In the genomic region with DNA sequence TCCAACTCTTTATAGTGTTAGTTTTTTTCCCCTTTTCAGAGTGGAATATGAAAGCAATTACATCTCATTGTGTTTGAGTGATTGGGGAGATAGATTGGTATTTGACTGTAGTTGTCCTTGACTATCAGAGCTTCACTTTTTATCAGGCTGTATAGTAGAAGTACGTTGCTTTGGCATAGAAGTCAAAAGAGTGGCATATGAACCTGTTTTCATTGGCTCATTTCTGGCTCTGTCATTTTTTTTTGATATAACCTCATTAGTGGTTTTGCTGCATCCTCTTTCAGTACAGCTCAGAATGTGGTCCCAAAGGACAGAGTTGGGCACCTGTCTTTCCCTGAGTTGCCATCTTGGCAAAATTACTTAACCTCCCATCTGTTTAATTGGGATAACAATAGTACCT, we compare ENCODE assay signal across 8 cellular contexts. TPM values are rescaled to one million over a fixed set of nuclear protein-coding genes. Genes with fewer than 3 reads are reported as not detected.
DNase-seq lines count a peak whose midpoint lies in the region; ATAC-seq and TF ChIP-seq lines count a peak whose summit lies in the region.

No MANE protein-coding gene starts in this region.

- H3K36me3 Mint-ChIP-seq in activated CD4-positive, alpha-beta T cell treated with anti-CD3 and anti-CD28 coated beads for 36 hours (ENCODE audit: low read depth), result peaks cover 35% of the 10 kb centered on the region
- peaks cover 8% of the 10 kb centered on the region for H3K36me3 Mint-ChIP-seq in type B pancreatic cell

- H3K4me1 Mint-ChIP-seq in activated CD4-positive, alpha-beta T cell treated with anti-CD3 and anti-CD28 coated beads for 36 hours, result peaks cover 30% of the 10 kb centered on the region
- H3K4me1 Mint-ChIP-seq in type B pancreatic cell (ENCODE audit: unreplicated experiment), result peaks cover 13% of the 10 kb centered on the region

- intact Hi-C loops in activated CD4-positive, alpha-beta T cell treated with anti-CD3 and anti-CD28 coated beads for 36 hours (cut with DNase I, micrococcal nuclease), result loop anchor here (2.0 to 10.0 kb wide), 6 partner anchors 49 to 1829 kb away; partner anchors contain the start of genes MSMO1 (in 1 of the 2), NAF1 (in 1 of the 2) and TMEM192 (in 1 of the 2)
- intact Hi-C loops in uterus (cut with DNase I; ENCODE audit: low total_unique reads), result no loop called here

- no peaks in the 10 kb centered on the region for H3K4me1 ChIP-seq in uterus

- H3K27me3 Mint-ChIP-seq in activated CD4-positive, alpha-beta T cell treated with anti-CD3 and anti-CD28 coated beads for 36 hours, result no peaks in the 10 kb centered on the region
- no peaks in the 10 kb centered on the region for H3K27me3 Mint-ChIP-seq in type B pancreatic cell

- CTCF ChIA-PET in activated CD4-positive, alpha-beta T cell treated with anti-CD3 and anti-CD28 coated beads for 36 hours (lab: Charles Lee), result no interaction called here

- H3K27ac Mint-ChIP-seq in activated CD4-positive, alpha-beta T cell treated with anti-CD3 and anti-CD28 coated beads for 36 hours, result peak overlapping the region; percentile 94
- peak overlapping the region; percentile 87 for H3K27ac Mint-ChIP-seq in type B pancreatic cell

- H3K9me3 Mint-ChIP-seq in activated CD4-positive, alpha-beta T cell treated with anti-CD3 and anti-CD28 coated beads for 36 hours (ENCODE audit: low read depth), result no peaks in the 10 kb centered on the region
- no peaks in the 10 kb centered on the region for H3K9me3 Mint-ChIP-seq in type B pancreatic cell

- TF ChIP-seq CTCF in fibroblast of pulmonary artery (IDR thresholded peaks at IDR 0.05; ENCODE audit: low read length, missing control alignments) (no peak), type B pancreatic cell (conservative IDR thresholded peaks at IDR 0.05) (no peak), uterus (IDR thresholded peaks at IDR 0.05) (no peak)

- H3K4me3 ChIP-seq in fibroblast of pulmonary artery (replicated peaks; ENCODE audit: low read depth, low read length), result peak overlapping the region; percentile 93
- H3K4me3 ChIP-seq in uterus, result peak overlapping the region in 1 of 2 donors; percentile 69

- ATAC-seq in activated CD4-positive, alpha-beta T cell treated with anti-CD3 and anti-CD28 coated beads for 36 hours, result no peak
- ATAC-seq in HG02943 (IDR thresholded peaks at IDR 0.05; ENCODE audit: low read depth, unreplicated experiment), result peak; percentile 25

- H3K36me3 ChIP-seq in uterus, result no peaks in the 10 kb centered on the region

- no peak overlapping the region for H3K27ac ChIP-seq in uterus

- TF ChIP-seq POLR2A in Raji (IDR thresholded peaks at IDR 0.05; ENCODE audit: insufficient read depth, low read depth, low read length) (0 out of 2 replicates have a peak, but pooled peaks have one; percentile 31), uterus (IDR thresholded peaks at IDR 0.05) (no peak)

- no peaks in the 10 kb centered on the region for H3K9me3 ChIP-seq in uterus

- POLR2A ChIA-PET in activated CD4-positive, alpha-beta T cell treated with anti-CD3 and anti-CD28 coated beads for 36 hours (lab: Charles Lee), result no interaction called here

- no peaks in the 10 kb centered on the region for H3K27me3 ChIP-seq in uterus

- H3K4me3 Mint-ChIP-seq in activated CD4-positive, alpha-beta T cell treated with anti-CD3 and anti-CD28 coated beads for 36 hours, result peak overlapping the region; percentile 99
- peak overlapping the region; percentile 89 for H3K4me3 Mint-ChIP-seq in type B pancreatic cell

- no peak for DNase-seq in activated CD4-positive, alpha-beta T cell treated with anti-CD3 and anti-CD28 coated beads for 36 hours
- no peak for DNase-seq in activated CD4-positive, alpha-beta T cell treated with anti-CD3 and anti-CD28 coated beads, Interleukin-2, amount 50 U/mL, for 48 hours
- no peak for DNase-seq in fibroblast of pulmonary artery (ENCODE audit: low read depth)
- no peak for DNase-seq in type B pancreatic cell (ENCODE audit: extremely low spot score, unreplicated experiment)
- DNase-seq in uterus, result no peak
- DNase-seq in GDM1 (lab: John Stamatoyannopoulos, UW), result no peak

RNA-seq across cellular contexts. Expression of gene TMA16, which starts 1.4 kb away (rescaled TPM):
- 10 to 100 TPM; 54.7 to 63.6 TPM for total RNA-seq in activated CD4-positive, alpha-beta T cell treated with anti-CD3 and anti-CD28 coated beads for 36 hours
- total RNA-seq in type B pancreatic cell (ENCODE audit: low replicate concordance), result 20.5 and 29.7 TPM in 2 replicates
- total RNA-seq in uterus, result 10 to 100 TPM; 11.2 to 49.6 (median 33.4) TPM

RNA-seq across cellular contexts. Expression of gene TKTL2, which starts 22.3 kb away (rescaled TPM):
- not detected for total RNA-seq in activated CD4-positive, alpha-beta T cell treated with anti-CD3 and anti-CD28 coated beads for 36 hours
- total RNA-seq in type B pancreatic cell (ENCODE audit: low replicate concordance) (not detected in 2 replicates), uterus (under 1 TPM in 1 of 4 donors, not detected in 3; 0.07 TPM)
